In the genomic region with DNA sequence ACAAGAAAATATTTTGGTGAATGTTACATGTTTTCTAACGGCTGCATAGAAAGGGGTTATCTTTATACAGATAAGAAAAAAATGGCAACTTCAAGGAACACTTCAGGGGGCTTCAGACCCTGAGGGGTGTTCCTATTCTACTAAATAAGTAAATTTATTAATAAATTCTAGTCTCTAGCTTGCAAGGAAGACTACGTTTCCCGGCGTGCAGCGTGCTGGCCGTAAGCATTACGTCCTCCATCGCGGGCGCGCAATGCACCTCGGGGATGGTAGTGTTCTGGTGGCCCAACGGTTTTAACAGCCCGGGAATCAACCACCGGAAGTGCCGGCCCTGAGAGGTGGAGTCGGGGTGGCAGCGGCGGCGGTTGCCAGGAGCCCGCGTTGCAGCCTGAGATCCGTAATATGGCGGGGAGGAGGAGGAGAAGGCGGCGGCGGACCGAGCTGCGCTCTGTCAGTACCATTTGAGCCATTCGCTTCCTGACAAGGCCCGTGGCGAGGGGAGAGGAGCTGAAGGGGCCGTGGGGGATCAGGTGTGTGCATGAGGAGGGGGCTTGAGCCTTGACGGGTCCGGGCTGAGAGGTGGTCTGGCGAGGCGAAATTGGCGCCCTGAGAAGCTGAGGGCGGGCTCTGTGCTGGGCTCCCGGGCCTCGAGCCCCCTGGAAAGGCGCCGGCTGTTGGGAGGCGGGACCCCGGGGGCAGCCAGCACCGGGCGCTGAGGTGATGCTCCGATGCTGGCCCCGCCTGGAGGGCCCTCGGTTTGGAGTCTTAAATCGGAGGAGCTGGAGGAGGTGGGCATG, we compare ENCODE assay signal across 8 cellular contexts. TPM values are rescaled to one million over a fixed set of nuclear protein-coding genes. Genes with fewer than 3 reads are reported as not detected.
DNase-seq lines count a peak whose midpoint lies in the region; ATAC-seq and TF ChIP-seq lines count a peak whose summit lies in the region.

A gene with protein sequence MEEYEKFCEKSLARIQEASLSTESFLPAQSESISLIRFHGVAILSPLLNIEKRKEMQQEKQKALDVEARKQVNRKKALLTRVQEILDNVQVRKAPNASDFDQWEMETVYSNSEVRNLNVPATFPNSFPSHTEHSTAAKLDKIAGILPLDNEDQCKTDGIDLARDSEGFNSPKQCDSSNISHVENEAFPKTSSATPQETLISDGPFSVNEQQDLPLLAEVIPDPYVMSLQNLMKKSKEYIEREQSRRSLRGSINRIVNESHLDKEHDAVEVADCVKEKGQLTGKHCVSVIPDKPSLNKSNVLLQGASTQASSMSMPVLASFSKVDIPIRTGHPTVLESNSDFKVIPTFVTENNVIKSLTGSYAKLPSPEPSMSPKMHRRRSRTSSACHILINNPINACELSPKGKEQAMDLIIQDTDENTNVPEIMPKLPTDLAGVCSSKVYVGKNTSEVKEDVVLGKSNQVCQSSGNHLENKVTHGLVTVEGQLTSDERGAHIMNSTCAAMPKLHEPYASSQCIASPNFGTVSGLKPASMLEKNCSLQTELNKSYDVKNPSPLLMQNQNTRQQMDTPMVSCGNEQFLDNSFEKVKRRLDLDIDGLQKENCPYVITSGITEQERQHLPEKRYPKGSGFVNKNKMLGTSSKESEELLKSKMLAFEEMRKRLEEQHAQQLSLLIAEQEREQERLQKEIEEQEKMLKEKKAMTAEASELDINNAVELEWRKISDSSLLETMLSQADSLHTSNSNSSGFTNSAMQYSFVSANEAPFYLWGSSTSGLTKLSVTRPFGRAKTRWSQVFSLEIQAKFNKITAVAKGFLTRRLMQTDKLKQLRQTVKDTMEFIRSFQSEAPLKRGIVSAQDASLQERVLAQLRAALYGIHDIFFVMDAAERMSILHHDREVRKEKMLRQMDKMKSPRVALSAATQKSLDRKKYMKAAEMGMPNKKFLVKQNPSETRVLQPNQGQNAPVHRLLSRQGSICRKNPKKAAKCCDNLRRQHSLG (plus strand): TSS at position 384 of the 797 bp plus-strand sequence. CDS start 3,940 bp downstream, outside the sequence.

- POLR2A ChIA-PET in PC-3 (lab: Charles Lee; ENCODE audit: unreplicated experiment): interaction anchor here (0.6 kb wide), 1 partner anchor 722 kb away, joined by 3 read pairs; no protein-coding TSS in a partner anchor

- DNase-seq in DMS 273 treated with DMSO at 0.1 percent for 48 hours (lab: John Stamatoyannopoulos, UW) (peak; percentile 90), PC-3 (peak; percentile 94), activated T-cell treated with anti-CD3 and anti-CD28 coated beads for 4 hours (peak; percentile 90), epithelial cell of prostate (ENCODE audit: low read depth, low spot score) (peak; percentile 80)
- peak; percentile 89 to 90 for DNase-seq in stimulated activated CD8-positive, alpha-beta memory T cell treated with anti-CD3 and anti-CD28 coated beads, Interleukin-2, amount 100 ng/mL, for 48 hours (ENCODE audit: low read depth in 2 of 2)

- H2AFZ ChIP-seq in PC-3 (ENCODE audit: low read length): peak within 1 kb of the TSS; percentile 91

- no peak for TF ChIP-seq RAD21 in Ishikawa (IDR thresholded peaks at IDR 0.05; ENCODE audit: low read depth)

- ATAC-seq in GM21576 (IDR thresholded peaks at IDR 0.05; ENCODE audit: unreplicated experiment) (peak; percentile 64), PC-3 (peak; percentile 72)

- H3K36me3 ChIP-seq in PC-3 (ENCODE audit: low read depth, low read length): peaks cover 9% of the 10 kb centered on the region; the same call in 1 of the 2 replicates

- H3F3A ChIP-seq in PC-3 (ENCODE audit: low read length, unreplicated experiment): no peaks in the 10 kb centered on the region

- H4K20me1 ChIP-seq in PC-3 (ENCODE audit: low read length): 0 out of 2 replicates have a peak, but pooled peaks cover 3% of the 10 kb centered on the region

- H3K27me3 ChIP-seq in PC-3 (ENCODE audit: low read length) (no peaks in the 10 kb centered on the region), mononuclear cell (ENCODE audit: insufficient read depth, low read length) (no peaks in the 10 kb centered on the region)

- H3K9me3 ChIP-seq in PC-3 (ENCODE audit: low read length) (no peaks in the 10 kb centered on the region), mononuclear cell (ENCODE audit: low read depth, low read length) (no peaks in the 10 kb centered on the region)

- no peak for TF ChIP-seq EP300 in Ishikawa (IDR thresholded peaks at IDR 0.05; ENCODE audit: borderline replicate concordance)

- H3K9me2 ChIP-seq in PC-3 (replicated peaks; ENCODE audit: low read length): no peaks in the 10 kb centered on the region

- H3K27ac ChIP-seq in PC-3 (ENCODE audit: low read length) (no peak within 1 kb of the TSS), epithelial cell of prostate (peak within 1 kb of the TSS; percentile 32)

- peak within 1 kb of the TSS; percentile 88 for H3K4me2 ChIP-seq in PC-3 (ENCODE audit: low read length)

- peaks cover 43% of the 10 kb centered on the region for H3K4me1 ChIP-seq in PC-3 (ENCODE audit: insufficient read depth, low read length)
- H3K4me1 ChIP-seq in mononuclear cell (ENCODE audit: insufficient read depth, low read length): peaks cover 52% of the 10 kb centered on the region

- no TSS peak for BruUV-seq in PC-3 (replicated peaks; lab: Mats Ljungman, UMichigan)

- H3K4me3 ChIP-seq in PC-3 (ENCODE audit: low read length): peak within 1 kb of the TSS; percentile 93
- H3K4me3 ChIP-seq in mononuclear cell (ENCODE audit: low read length): peak within 1 kb of the TSS; percentile 86

- TF ChIP-seq CTCF in PC-3 (conservative IDR thresholded peaks at IDR 0.05; ENCODE audit: low read depth, low read length): no peak

- H3K79me2 ChIP-seq in PC-3 (ENCODE audit: low read length): peaks cover 58% of the 10 kb centered on the region

- CTCF ChIA-PET in PC-3 (lab: Charles Lee): interaction anchor here (0.6 to 0.7 kb wide), 2 partner anchors 32 to 62 kb away, joined by 3 to 5 read pairs; a partner anchor contains a TSS

- H3K9ac ChIP-seq in PC-3 (ENCODE audit: low read length): peak within 1 kb of the TSS; percentile 84

- intact Hi-C loops in PC-3 (cut with micrococcal nuclease): loop anchor here (5.0 kb wide), 1 partner anchor 34 kb away; a partner anchor contains a TSS

TF ChIP-seq in Ishikawa, 13 proteins besides CTCF, POLR2A, EP300 and RAD21:
- TF ChIP-seq, protein P1, sequence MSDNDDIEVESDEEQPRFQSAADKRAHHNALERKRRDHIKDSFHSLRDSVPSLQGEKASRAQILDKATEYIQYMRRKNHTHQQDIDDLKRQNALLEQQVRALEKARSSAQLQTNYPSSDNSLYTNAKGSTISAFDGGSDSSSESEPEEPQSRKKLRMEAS (IDR thresholded peaks at IDR 0.05): no peak; the same call in 1 of the 2 replicates
- TF ChIP-seq ZBTB7A (IDR thresholded peaks at IDR 0.05; ENCODE audit: low read depth) (peak; percentile 22; the same call in 1 of the 2 replicates), CREB1 (IDR thresholded peaks at IDR 0.05; ENCODE audit: low read depth) (peak; percentile 94), CEBPB (IDR thresholded peaks at IDR 0.05) (no peak), TEAD4 (IDR thresholded peaks at IDR 0.05) (0 out of 2 replicates have a peak, but pooled peaks have one; percentile 6), YY1 (IDR thresholded peaks at IDR 0.05; ENCODE audit: low read depth) (peak; percentile 88), TAF1 (IDR thresholded peaks at IDR 0.05; ENCODE audit: low read depth) (peak; percentile 76)
- TF ChIP-seq, protein P2, sequence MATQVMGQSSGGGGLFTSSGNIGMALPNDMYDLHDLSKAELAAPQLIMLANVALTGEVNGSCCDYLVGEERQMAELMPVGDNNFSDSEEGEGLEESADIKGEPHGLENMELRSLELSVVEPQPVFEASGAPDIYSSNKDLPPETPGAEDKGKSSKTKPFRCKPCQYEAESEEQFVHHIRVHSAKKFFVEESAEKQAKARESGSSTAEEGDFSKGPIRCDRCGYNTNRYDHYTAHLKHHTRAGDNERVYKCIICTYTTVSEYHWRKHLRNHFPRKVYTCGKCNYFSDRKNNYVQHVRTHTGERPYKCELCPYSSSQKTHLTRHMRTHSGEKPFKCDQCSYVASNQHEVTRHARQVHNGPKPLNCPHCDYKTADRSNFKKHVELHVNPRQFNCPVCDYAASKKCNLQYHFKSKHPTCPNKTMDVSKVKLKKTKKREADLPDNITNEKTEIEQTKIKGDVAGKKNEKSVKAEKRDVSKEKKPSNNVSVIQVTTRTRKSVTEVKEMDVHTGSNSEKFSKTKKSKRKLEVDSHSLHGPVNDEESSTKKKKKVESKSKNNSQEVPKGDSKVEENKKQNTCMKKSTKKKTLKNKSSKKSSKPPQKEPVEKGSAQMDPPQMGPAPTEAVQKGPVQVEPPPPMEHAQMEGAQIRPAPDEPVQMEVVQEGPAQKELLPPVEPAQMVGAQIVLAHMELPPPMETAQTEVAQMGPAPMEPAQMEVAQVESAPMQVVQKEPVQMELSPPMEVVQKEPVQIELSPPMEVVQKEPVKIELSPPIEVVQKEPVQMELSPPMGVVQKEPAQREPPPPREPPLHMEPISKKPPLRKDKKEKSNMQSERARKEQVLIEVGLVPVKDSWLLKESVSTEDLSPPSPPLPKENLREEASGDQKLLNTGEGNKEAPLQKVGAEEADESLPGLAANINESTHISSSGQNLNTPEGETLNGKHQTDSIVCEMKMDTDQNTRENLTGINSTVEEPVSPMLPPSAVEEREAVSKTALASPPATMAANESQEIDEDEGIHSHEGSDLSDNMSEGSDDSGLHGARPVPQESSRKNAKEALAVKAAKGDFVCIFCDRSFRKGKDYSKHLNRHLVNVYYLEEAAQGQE (IDR thresholded peaks at IDR 0.05; ENCODE audit: low read depth): no peak
- TF ChIP-seq, protein P3, sequence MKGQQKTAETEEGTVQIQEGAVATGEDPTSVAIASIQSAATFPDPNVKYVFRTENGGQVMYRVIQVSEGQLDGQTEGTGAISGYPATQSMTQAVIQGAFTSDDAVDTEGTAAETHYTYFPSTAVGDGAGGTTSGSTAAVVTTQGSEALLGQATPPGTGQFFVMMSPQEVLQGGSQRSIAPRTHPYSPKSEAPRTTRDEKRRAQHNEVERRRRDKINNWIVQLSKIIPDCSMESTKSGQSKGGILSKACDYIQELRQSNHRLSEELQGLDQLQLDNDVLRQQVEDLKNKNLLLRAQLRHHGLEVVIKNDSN (IDR thresholded peaks at IDR 0.05): 0 out of 2 replicates have a peak, but pooled peaks have one; percentile 15

RNA-seq across cellular contexts. Expression of the gene that starts here (rescaled TPM):
- 5.4 and 10.0 TPM in 2 replicates for total RNA-seq in PC-3 (2014; rRNA removed)
- 12.9 TPM for total RNA-seq in mononuclear cell
